Comparison of ENCODE assay signal across 14 cellular contexts in the genomic region with DNA sequence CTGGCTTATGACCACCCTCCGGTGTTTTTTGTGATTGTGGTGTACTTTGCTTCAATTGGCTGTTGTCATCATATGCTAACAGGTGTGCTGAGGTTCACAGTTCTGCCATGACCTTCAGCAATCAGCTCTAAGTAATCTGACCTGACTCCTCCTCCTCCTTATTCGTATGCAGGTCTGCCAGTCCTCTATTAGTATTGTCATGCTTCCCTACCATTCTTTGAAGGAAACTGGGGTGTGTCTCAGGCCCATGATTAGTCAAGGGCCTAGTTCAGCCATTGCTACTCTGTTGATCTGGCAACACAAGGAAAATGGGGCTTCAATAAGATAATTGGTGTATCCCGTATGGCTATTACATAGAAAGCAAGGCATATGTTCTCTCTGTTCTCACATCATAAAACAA.
DNase-seq lines count a peak whose midpoint lies in the region; ATAC-seq and TF ChIP-seq lines count a peak whose summit lies in the region.
"Had no signal": no experiment of that assay in that cellular context is flagged by ENCODE, and none has a peak within 500 bp of the region (broad histone marks: within the 10 kb centered on the region; RNA-seq: fewer than 3 reads in every experiment).

No MANE protein-coding gene starts in this region.

- H3K27ac ChIP-seq in GM23338 (ENCODE audit: low read depth) (no peak overlapping the region), PC-9 (no peak overlapping the region)
- H3K27ac ChIP-seq: BLaER1 treated with 17β-estradiol and CSF1 and Interleukin-3, amounts not matched to agents 10 nM and 100 nM had no signal

- BruUV-seq in PC-9 (replicated peaks; lab: Mats Ljungman, UMichigan): no TSS peak

- DNase-seq in NCI-H2171 treated with DMSO at 0.1 percent for 48 hours (lab: John Stamatoyannopoulos, UW) (peak; percentile 25), NCI-H2171 (lab: John Stamatoyannopoulos, UW) (no peak), GM23338 (ENCODE audit: low spot score) (peak; percentile 46), NCI-H69 (lab: John Stamatoyannopoulos, UW) (peak; percentile 47), iPS-NIHi11 (ENCODE audit: low spot score) (peak; percentile 69), PC-9 (no peak), NCI-H2107 treated with DMSO at 0.1 percent for 48 hours (lab: John Stamatoyannopoulos, UW; ENCODE audit: unreplicated experiment) (no peak)
- DNase-seq in T-helper 2 cell treated with Interferon-gamma antibody and Interleukin-4, amounts not matched to agents 5 μg/mL and 100 μg/mL, for 36 hours (ENCODE audit: low spot score): no peak
- DNase-seq: ACHN; CD4-positive, CD25-positive, alpha-beta regulatory T cell; DMS53 had no signal

- H3K27ac Mint-ChIP-seq in GM23338: no peak overlapping the region
- H3K27ac Mint-ChIP-seq in T-helper 2 cell treated with Interferon-gamma antibody and Interleukin-4, amounts not matched to agents 5 μg/mL and 100 μg/mL, for 36 hours: no peak overlapping the region
- H3K27ac Mint-ChIP-seq: CD4-positive, CD25-positive, alpha-beta regulatory T cell; IgD-negative memory B cell had no signal

- H3K4me1 ChIP-seq in GM23338 (ENCODE audit: insufficient read depth) (peaks cover 14% of the 10 kb centered on the region), PC-9 (replicated peaks; ENCODE audit: insufficient read depth) (no peaks in the 10 kb centered on the region)
- H3K4me1 ChIP-seq: HAP-1 had no signal

- H3K4me2 ChIP-seq in GM23338: peak overlapping the region; percentile 28; the same call in 1 of the 2 replicates
- H3K4me2 ChIP-seq in PC-9: no peak overlapping the region
- H3K4me2 ChIP-seq: BLaER1 treated with 17β-estradiol and CSF1 and Interleukin-3, amounts not matched to agents 10 nM and 100 nM had no signal

- H3K36me3 Mint-ChIP-seq in GM23338 (ENCODE audit: low read depth): peaks cover 11% of the 10 kb centered on the region; the same call in 2 of the 3 replicates
- no peaks in the 10 kb centered on the region for H3K36me3 Mint-ChIP-seq in T-helper 2 cell treated with Interferon-gamma antibody and Interleukin-4, amounts not matched to agents 5 μg/mL and 100 μg/mL, for 36 hours (ENCODE audit: low read depth)
- H3K36me3 Mint-ChIP-seq: CD4-positive, CD25-positive, alpha-beta regulatory T cell; IgD-negative memory B cell had no signal

- TF ChIP-seq CTCF in GM23338 (conservative IDR thresholded peaks at IDR 0.05; ENCODE audit: low read depth in 2 of 2) (no peak), PC-9 (conservative IDR thresholded peaks at IDR 0.05) (no peak)

- peaks cover 3% of the 10 kb centered on the region for H3K27me3 Mint-ChIP-seq in GM23338 (ENCODE audit: insufficient read depth, low read depth, poor library complexity)
- no peaks in the 10 kb centered on the region for H3K27me3 Mint-ChIP-seq in T-helper 2 cell treated with Interferon-gamma antibody and Interleukin-4, amounts not matched to agents 5 μg/mL and 100 μg/mL, for 36 hours (ENCODE audit: low read depth)
- H3K27me3 Mint-ChIP-seq: CD4-positive, CD25-positive, alpha-beta regulatory T cell; IgD-negative memory B cell had no signal

- H3K4me3 Mint-ChIP-seq in GM23338: no peak overlapping the region
- no peak overlapping the region for H3K4me3 Mint-ChIP-seq in T-helper 2 cell treated with Interferon-gamma antibody and Interleukin-4, amounts not matched to agents 5 μg/mL and 100 μg/mL, for 36 hours
- H3K4me3 Mint-ChIP-seq: CD4-positive, CD25-positive, alpha-beta regulatory T cell; IgD-negative memory B cell had no signal

- H3K9me3 Mint-ChIP-seq in GM23338: peaks cover 20% of the 10 kb centered on the region; the same call in 2 of the 3 replicates
- H3K9me3 Mint-ChIP-seq in T-helper 2 cell treated with Interferon-gamma antibody and Interleukin-4, amounts not matched to agents 5 μg/mL and 100 μg/mL, for 36 hours: peaks cover 6% of the 10 kb centered on the region

- no peak overlapping the region for H3K4me3 ChIP-seq in GM23338
- H3K4me3 ChIP-seq in PC-9: no peak overlapping the region
- H3K4me3 ChIP-seq: BLaER1 treated with 17β-estradiol and CSF1 and Interleukin-3, amounts not matched to agents 10 nM and 100 nM; HAP-1 had no signal

- H3K36me3 ChIP-seq in GM23338 (ENCODE audit: insufficient read depth) (no peaks in the 10 kb centered on the region), PC-9 (ENCODE audit: low read depth) (no peaks in the 10 kb centered on the region)
- H3K36me3 ChIP-seq: BLaER1 treated with 17β-estradiol and CSF1 and Interleukin-3, amounts not matched to agents 10 nM and 100 nM; HAP-1 had no signal

- peak; percentile 83 for ATAC-seq in GM23338

- H3F3A ChIP-seq in GM23338 (replicated peaks; ENCODE audit: low read depth) (no peaks in the 10 kb centered on the region), PC-9 (ENCODE audit: insufficient read depth, low read depth) (no peaks in the 10 kb centered on the region)

- H3K27me3 ChIP-seq in GM23338 (ENCODE audit: insufficient read depth): no peaks in the 10 kb centered on the region
- H3K27me3 ChIP-seq in PC-9 (ENCODE audit: insufficient read depth, low read depth): no peaks in the 10 kb centered on the region
- H3K27me3 ChIP-seq: BLaER1 treated with 17β-estradiol and CSF1 and Interleukin-3, amounts not matched to agents 10 nM and 100 nM had no signal

- H3K4me1 Mint-ChIP-seq in GM23338: peaks cover 8% of the 10 kb centered on the region
- no peaks in the 10 kb centered on the region for H3K4me1 Mint-ChIP-seq in T-helper 2 cell treated with Interferon-gamma antibody and Interleukin-4, amounts not matched to agents 5 μg/mL and 100 μg/mL, for 36 hours (ENCODE audit: low read depth)
- H3K4me1 Mint-ChIP-seq: CD4-positive, CD25-positive, alpha-beta regulatory T cell; IgD-negative memory B cell had no signal

- H2AFZ ChIP-seq in GM23338 (no peak overlapping the region), PC-9 (no peak overlapping the region)

- intact Hi-C loops in PC-9 (cut with micrococcal nuclease; ENCODE audit: unreplicated experiment): no loop called here

- CTCF ChIA-PET in PC-9 (lab: Charles Lee): no interaction called here

- POLR2A ChIA-PET in PC-9 (lab: Charles Lee; ENCODE audit: unreplicated experiment): no interaction called here

- H3K79me2 ChIP-seq in GM23338 (replicated peaks; ENCODE audit: insufficient read depth) (no peaks in the 10 kb centered on the region), PC-9 (ENCODE audit: low read depth) (no peaks in the 10 kb centered on the region)

- H3K9me2 ChIP-seq in GM23338 (ENCODE audit: insufficient read depth): peaks cover 8% of the 10 kb centered on the region; the same call in 1 of the 2 replicates
- H3K9me2 ChIP-seq in PC-9 (ENCODE audit: insufficient read depth): no peaks in the 10 kb centered on the region

- H4K20me1 ChIP-seq in GM23338 (replicated peaks; ENCODE audit: insufficient read depth): no peaks in the 10 kb centered on the region
- H4K20me1 ChIP-seq in PC-9 (ENCODE audit: insufficient read depth): no peaks in the 10 kb centered on the region
- H4K20me1 ChIP-seq: BLaER1 treated with 17β-estradiol and CSF1 and Interleukin-3, amounts not matched to agents 10 nM and 100 nM had no signal

- H3K9me3 ChIP-seq in PC-9 (ENCODE audit: insufficient read depth, low read depth): no peaks in the 10 kb centered on the region; the same call in 1 of the 2 replicates
- H3K9me3 ChIP-seq: HAP-1 had no signal

Comparison
In these comparisons a context has a peak if more than half of its experiments do, and no peak if none do; other contexts are left out.
1. DNase-seq: peak in NCI-H2171 treated with DMSO at 0.1 percent for 48 hours (single experiment), GM23338 (single experiment), NCI-H69 (single experiment) and iPS-NIHi11 (single experiment); none in NCI-H2171 (single experiment), PC-9 (0 of 2), T-helper 2 cell treated with Interferon-gamma antibody and Interleukin-4, amounts not matched to agents 5 μg/mL and 100 μg/mL, for 36 hours (single experiment) and NCI-H2107 treated with DMSO at 0.1 percent for 48 hours (single experiment).